ENCODE assay signal across 8 cellular contexts in the genomic region with DNA sequence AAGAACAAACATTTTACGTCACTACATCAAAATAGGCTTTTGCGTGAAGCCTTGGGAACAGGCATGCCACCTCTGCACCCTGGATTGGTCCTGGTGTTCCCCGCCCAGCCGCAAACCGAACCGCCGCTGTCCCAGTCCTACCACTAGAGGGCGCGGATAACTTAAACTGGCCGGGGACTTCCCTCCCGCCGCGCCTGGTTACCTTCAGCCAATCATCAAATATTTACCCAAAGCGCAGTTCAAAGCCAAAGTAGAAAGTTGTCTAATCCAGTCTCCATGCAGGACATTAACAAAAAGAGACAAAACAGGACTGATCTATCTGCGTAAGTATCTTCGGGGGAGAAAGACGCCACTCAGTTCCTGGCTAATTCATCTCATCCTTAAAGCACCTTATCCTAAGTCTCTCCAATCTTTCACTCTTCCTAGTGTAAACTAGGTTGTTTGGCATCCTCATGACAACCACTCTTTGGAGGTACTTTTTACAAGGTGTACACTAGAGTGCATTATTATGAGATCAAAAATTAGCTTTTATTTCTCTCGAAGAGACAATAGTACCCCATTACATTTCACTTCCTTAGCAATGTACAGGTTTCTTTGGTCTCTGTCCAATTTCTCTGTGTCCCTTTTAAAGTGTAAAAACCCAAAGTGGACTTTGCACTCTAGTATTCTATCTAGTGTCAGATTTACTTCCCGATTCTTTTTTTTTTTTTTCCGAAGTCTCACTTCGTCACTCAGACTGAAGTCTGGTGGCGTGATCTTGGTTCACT. TPM values are rescaled to one million over a fixed set of nuclear protein-coding genes. Genes with fewer than 3 reads are reported as not detected.
A peak's percentile ranks its signal among the peaks of the same experiment; 100 is the strongest.
DNase-seq lines count a peak whose midpoint lies in the region; ATAC-seq and TF ChIP-seq lines count a peak whose summit lies in the region.

No MANE protein-coding gene starts in this region.

- H4K20me1 ChIP-seq in Loucy (ENCODE audit: insufficient read depth, low read length, poor library complexity, severe bottlenecking): peaks cover 9% of the 10 kb centered on the region

- peak overlapping the region; percentile 16 for H3K9ac ChIP-seq in Loucy (ENCODE audit: low read depth, low read length, poor library complexity, severe bottlenecking)

- H3K4me2 ChIP-seq in Loucy (ENCODE audit: low read depth, low read length, poor library complexity, severe bottlenecking): peak overlapping the region; percentile 71

- no peaks in the 10 kb centered on the region for H3K9me2 ChIP-seq in Loucy (replicated peaks; ENCODE audit: low read depth, low read length)

- TF ChIP-seq CTCF in GM12865 (IDR thresholded peaks at IDR 0.05; ENCODE audit: insufficient read depth, low read depth, low read length, missing control alignments) (peak; percentile 89), Loucy (conservative IDR thresholded peaks at IDR 0.05; ENCODE audit: low read length) (peak; percentile 95), fibroblast of mammary gland (conservative IDR thresholded peaks at IDR 0.05; ENCODE audit: control insufficient read depth, insufficient read depth, low read depth, low read length) (peak; percentile 84), nephron progenitor cell (IDR thresholded peaks at IDR 0.05) (peak; percentile 89)

- no peaks in the 10 kb centered on the region for H3K9me3 ChIP-seq in Loucy (ENCODE audit: insufficient read depth, low read depth, low read length)

- no peaks in the 10 kb centered on the region for H3K27me3 ChIP-seq in Loucy (ENCODE audit: insufficient read depth, low read length, poor library complexity, severe bottlenecking)

- no peaks in the 10 kb centered on the region for H3K9me3 Mint-ChIP-seq in activated T-helper 2 cell treated with anti-CD3 and anti-CD28 coated beads, Interferon-gamma antibody, Interleukin-2, Interleukin-4, amounts not matched to agents 10 μg/mL and 5 μg/mL and 100 μg/mL, durations not matched to agents 14 hours and 24 hours and 36 hours
- H3K9me3 Mint-ChIP-seq in nephron progenitor cell: peaks cover 24% of the 10 kb centered on the region

- no peaks in the 10 kb centered on the region for H3K36me3 Mint-ChIP-seq in activated T-helper 2 cell treated with anti-CD3 and anti-CD28 coated beads, Interferon-gamma antibody, Interleukin-2, Interleukin-4, amounts not matched to agents 10 μg/mL and 5 μg/mL and 100 μg/mL, durations not matched to agents 14 hours and 24 hours and 36 hours (ENCODE audit: low read depth)
- H3K36me3 Mint-ChIP-seq in nephron progenitor cell (ENCODE audit: low read depth): no peaks in the 10 kb centered on the region

- no peaks in the 10 kb centered on the region for H3K36me3 ChIP-seq in Loucy (ENCODE audit: insufficient read depth, low read length)

- H3K79me2 ChIP-seq in Loucy (ENCODE audit: insufficient read depth, low read length): peaks cover 5% of the 10 kb centered on the region

- peak overlapping the region; percentile 22 for H3K4me3 Mint-ChIP-seq in activated T-helper 2 cell treated with anti-CD3 and anti-CD28 coated beads, Interferon-gamma antibody, Interleukin-2, Interleukin-4, amounts not matched to agents 10 μg/mL and 5 μg/mL and 100 μg/mL, durations not matched to agents 14 hours and 24 hours and 36 hours (ENCODE audit: low read depth)
- H3K4me3 Mint-ChIP-seq in nephron progenitor cell: no peak overlapping the region

- peaks cover 21% of the 10 kb centered on the region for H3K4me1 ChIP-seq in Loucy (ENCODE audit: insufficient read depth, low read length, poor library complexity, severe bottlenecking)

- peaks cover 32% of the 10 kb centered on the region for H3K4me1 Mint-ChIP-seq in activated T-helper 2 cell treated with anti-CD3 and anti-CD28 coated beads, Interferon-gamma antibody, Interleukin-2, Interleukin-4, amounts not matched to agents 10 μg/mL and 5 μg/mL and 100 μg/mL, durations not matched to agents 14 hours and 24 hours and 36 hours (ENCODE audit: low read depth)
- peaks cover 9% of the 10 kb centered on the region for H3K4me1 Mint-ChIP-seq in nephron progenitor cell

- peaks cover 15% of the 10 kb centered on the region for H3K27me3 Mint-ChIP-seq in activated T-helper 2 cell treated with anti-CD3 and anti-CD28 coated beads, Interferon-gamma antibody, Interleukin-2, Interleukin-4, amounts not matched to agents 10 μg/mL and 5 μg/mL and 100 μg/mL, durations not matched to agents 14 hours and 24 hours and 36 hours (ENCODE audit: low read depth)
- peaks cover 70% of the 10 kb centered on the region for H3K27me3 Mint-ChIP-seq in nephron progenitor cell (ENCODE audit: low read depth, poor library complexity)

- DNase-seq in GM12865 (ENCODE audit: low read depth) (peak; percentile 88), SHP77 (lab: John Stamatoyannopoulos, UW) (peak; percentile 78 to 84), fibroblast of mammary gland (ENCODE audit: low read depth) (peak; percentile 85), nephron progenitor cell (peak; percentile 88)
- DNase-seq in activated T-helper 2 cell treated with anti-CD3 and anti-CD28 coated beads, Interferon-gamma antibody, Interleukin-2, Interleukin-4, amounts not matched to agents 10 μg/mL and 5 μg/mL and 100 μg/mL, durations not matched to agents 14 hours and 24 hours and 36 hours (ENCODE audit: low spot score): peak; percentile 87
- peak; percentile 82 to 92 (median 92) for DNase-seq in stimulated activated naive CD4-positive, alpha-beta T cell (lab: John Stamatoyannopoulos, UW)

- peak overlapping the region; percentile 86 for H2AFZ ChIP-seq in Loucy (ENCODE audit: low read length)

- no peak for ATAC-seq in HG03442 (IDR thresholded peaks at IDR 0.05; ENCODE audit: unreplicated experiment)

- H3K4me3 ChIP-seq in GM12865 (ENCODE audit: low read depth, low read length) (peak overlapping the region; percentile 24; the same call in 1 of the 2 replicates), Loucy (ENCODE audit: low read length, poor library complexity, severe bottlenecking) (peak overlapping the region; percentile 62), fibroblast of mammary gland (ENCODE audit: control insufficient read depth, low read depth, low read length) (no peak overlapping the region)

- peaks cover 2% of the 10 kb centered on the region; the same call in 1 of the 2 replicates for H3F3A ChIP-seq in Loucy (ENCODE audit: low read depth)

- intact Hi-C loops in activated T-helper 2 cell treated with anti-CD3 and anti-CD28 coated beads, Interferon-gamma antibody, Interleukin-2, Interleukin-4, amounts not matched to agents 10 μg/mL and 5 μg/mL and 100 μg/mL, durations not matched to agents 14 hours and 24 hours and 36 hours (cut with micrococcal nuclease): loop anchor here (1.0 to 10.0 kb wide), 4 partner anchors 38 to 1279 kb away; a partner anchor contains a TSS

- peak overlapping the region; percentile 71 for H3K27ac Mint-ChIP-seq in activated T-helper 2 cell treated with anti-CD3 and anti-CD28 coated beads, Interferon-gamma antibody, Interleukin-2, Interleukin-4, amounts not matched to agents 10 μg/mL and 5 μg/mL and 100 μg/mL, durations not matched to agents 14 hours and 24 hours and 36 hours
- H3K27ac Mint-ChIP-seq in nephron progenitor cell: no peak overlapping the region

RNA-seq across cellular contexts. Expression of a gene that starts 3.9 kb away (rescaled TPM):
- 21.5 and 24.0 TPM in 2 replicates for total RNA-seq in activated T-helper 2 cell treated with anti-CD3 and anti-CD28 coated beads, Interferon-gamma antibody, Interleukin-2, Interleukin-4, amounts not matched to agents 10 μg/mL and 5 μg/mL and 100 μg/mL, durations not matched to agents 14 hours and 24 hours and 36 hours

RNA-seq across cellular contexts. Expression of a gene that starts 38.4 kb away (rescaled TPM):
- 17.1 and 18.1 TPM in 2 replicates for total RNA-seq in activated T-helper 2 cell treated with anti-CD3 and anti-CD28 coated beads, Interferon-gamma antibody, Interleukin-2, Interleukin-4, amounts not matched to agents 10 μg/mL and 5 μg/mL and 100 μg/mL, durations not matched to agents 14 hours and 24 hours and 36 hours

RNA-seq across cellular contexts. Expression of a gene that starts 42.1 kb away (rescaled TPM):
- 0.46 and 0.66 TPM in 2 replicates for total RNA-seq in activated T-helper 2 cell treated with anti-CD3 and anti-CD28 coated beads, Interferon-gamma antibody, Interleukin-2, Interleukin-4, amounts not matched to agents 10 μg/mL and 5 μg/mL and 100 μg/mL, durations not matched to agents 14 hours and 24 hours and 36 hours
